ENCODE assay signal across 1 cellular context in genomic region chr20:33561981-33562601, GRCh38.
A peak's percentile ranks its signal among the peaks of the same experiment; 100 is the strongest.
TF ChIP-seq lines count a peak whose summit lies in the region.

No MANE protein-coding gene starts in this region.

TF ChIP-seq in HepG2, 621 proteins besides CTCF, POLR2A, EP300 and RAD21 (continued from another document and continues in another):
- TF ChIP-seq GFI1 (CRISPR knock-in tag; IDR thresholded peaks at IDR 0.05; ENCODE audit: borderline replicate concordance), result peak; percentile 24; the same call in 1 of the 2 replicates
- TF ChIP-seq HMG20A (CRISPR knock-in tag; IDR thresholded peaks at IDR 0.05; ENCODE audit: borderline replicate concordance), result peak; percentile 14; the same call in 1 of the 2 replicates
- TF ChIP-seq RNF2 (conservative IDR thresholded peaks at IDR 0.05; ENCODE audit: low read depth), result no peak
- TF ChIP-seq ADNP (CRISPR knock-in tag; IDR thresholded peaks at IDR 0.05), result no peak
- TF ChIP-seq ZNF703 (CRISPR knock-in tag; IDR thresholded peaks at IDR 0.05; ENCODE audit: borderline replicate concordance), result no peak
- TF ChIP-seq ERF (CRISPR knock-in tag; IDR thresholded peaks at IDR 0.05), result peak; percentile 78; the same call in 1 of the 2 replicates
- TF ChIP-seq ZBTB14 (CRISPR knock-in tag; IDR thresholded peaks at IDR 0.05), result no peak
- TF ChIP-seq E2F1 (CRISPR knock-in tag; IDR thresholded peaks at IDR 0.05), result no peak
- peak; percentile 81 for TF ChIP-seq ZKSCAN8 (CRISPR knock-in tag; IDR thresholded peaks at IDR 0.05; ENCODE audit: borderline replicate concordance)
- TF ChIP-seq ZNF670 (CRISPR knock-in tag; IDR thresholded peaks at IDR 0.05; ENCODE audit: borderline replicate concordance), result no peak
- TF ChIP-seq NONO (IDR thresholded peaks at IDR 0.05), result no peak
- TF ChIP-seq NONO (CRISPR knock-in tag; conservative IDR thresholded peaks at IDR 0.05), result peak; percentile 58
- no peak for TF ChIP-seq ZNF740 (CRISPR knock-in tag; IDR thresholded peaks at IDR 0.05)
- TF ChIP-seq ZNF652 (CRISPR knock-in tag; IDR thresholded peaks at IDR 0.05; ENCODE audit: borderline replicate concordance, low read depth), result peak; percentile 85
- no peak for TF ChIP-seq HINFP (CRISPR knock-in tag; IDR thresholded peaks at IDR 0.05; ENCODE audit: low read depth)
- 0 out of 2 replicates have a peak, but pooled peaks have one; percentile 29 for TF ChIP-seq ZSCAN9 (CRISPR knock-in tag; IDR thresholded peaks at IDR 0.05; ENCODE audit: borderline replicate concordance)
- TF ChIP-seq RFXANK (CRISPR knock-in tag; IDR thresholded peaks at IDR 0.05), result 0 out of 2 replicates have a peak, but pooled peaks have one; percentile 41
- TF ChIP-seq XBP1 (CRISPR knock-in tag; IDR thresholded peaks at IDR 0.05), result no peak
- TF ChIP-seq TEAD2 (CRISPR knock-in tag; IDR thresholded peaks at IDR 0.05), result no peak
- peak; percentile 89 for TF ChIP-seq GATAD2A (CRISPR knock-in tag; IDR thresholded peaks at IDR 0.05)
- TF ChIP-seq ETS1 (CRISPR knock-in tag; IDR thresholded peaks at IDR 0.05), result no peak
- TF ChIP-seq KLF15 (CRISPR knock-in tag; IDR thresholded peaks at IDR 0.05; ENCODE audit: borderline replicate concordance), result no peak
- TF ChIP-seq PRPF4 (IDR thresholded peaks at IDR 0.05; ENCODE audit: low read depth, low read length, poor library complexity, severe bottlenecking), result no peak
- TF ChIP-seq DRAP1 (CRISPR knock-in tag; IDR thresholded peaks at IDR 0.05), result 0 out of 2 replicates have a peak, but pooled peaks have one; percentile 41
- TF ChIP-seq ARID4A (CRISPR knock-in tag; IDR thresholded peaks at IDR 0.05; ENCODE audit: borderline replicate concordance), result peak; percentile 11; the same call in 1 of the 2 replicates
- no peak for TF ChIP-seq BCL3 (CRISPR knock-in tag; IDR thresholded peaks at IDR 0.05)
- TF ChIP-seq ZNF75D (CRISPR knock-in tag; IDR thresholded peaks at IDR 0.05; ENCODE audit: borderline replicate concordance), result no peak
- TF ChIP-seq FOXP4 (CRISPR knock-in tag; IDR thresholded peaks at IDR 0.05), result peak; percentile 83
- TF ChIP-seq TEAD3 (CRISPR knock-in tag; optimal IDR thresholded peaks at IDR 0.05; ENCODE audit: borderline replicate concordance), result peak; percentile 68
- TF ChIP-seq NFYB (CRISPR knock-in tag; IDR thresholded peaks at IDR 0.05), result peak; percentile 54; the same call in 1 of the 2 replicates
- TF ChIP-seq ZNF746 (CRISPR knock-in tag; IDR thresholded peaks at IDR 0.05), result peak; percentile 50; the same call in 1 of the 2 replicates
- no peak for TF ChIP-seq ZNF567 (CRISPR knock-in tag; IDR thresholded peaks at IDR 0.05; ENCODE audit: borderline replicate concordance)
- no peak for TF ChIP-seq SSRP1 (CRISPR knock-in tag; IDR thresholded peaks at IDR 0.05)
- no peak for TF ChIP-seq SIN3B (IDR thresholded peaks at IDR 0.05; ENCODE audit: low read length)
- peak; percentile 59; the same call in 1 of the 2 replicates for TF ChIP-seq FOXP1 (IDR thresholded peaks at IDR 0.05)
- peak; percentile 86 for TF ChIP-seq FOXP1 (CRISPR knock-in tag; IDR thresholded peaks at IDR 0.05)
- TF ChIP-seq RARA (CRISPR knock-in tag; IDR thresholded peaks at IDR 0.05), result peak; percentile 33; the same call in 1 of the 2 replicates
- TF ChIP-seq NBN (conservative IDR thresholded peaks at IDR 0.05), result no peak
- TF ChIP-seq MLX (CRISPR knock-in tag; IDR thresholded peaks at IDR 0.05), result no peak; the same call in 1 of the 2 replicates
- no peak for TF ChIP-seq ZFAT (CRISPR knock-in tag; conservative IDR thresholded peaks at IDR 0.05)
- TF ChIP-seq BCL6 (CRISPR knock-in tag; IDR thresholded peaks at IDR 0.05), result 0 out of 2 replicates have a peak, but pooled peaks have one; percentile 38
- TF ChIP-seq ZNF18 (CRISPR knock-in tag; IDR thresholded peaks at IDR 0.05; ENCODE audit: insufficient replicate concordance), result no peak
- TF ChIP-seq ZNF672 (CRISPR knock-in tag; IDR thresholded peaks at IDR 0.05), result no peak
- TF ChIP-seq ZFP62 (CRISPR knock-in tag; IDR thresholded peaks at IDR 0.05), result no peak
- TF ChIP-seq DPF2 (CRISPR knock-in tag; IDR thresholded peaks at IDR 0.05; ENCODE audit: borderline replicate concordance, low read depth), result peak; percentile 28; the same call in 1 of the 2 replicates
- TF ChIP-seq HOXA7 (CRISPR knock-in tag; IDR thresholded peaks at IDR 0.05), result no peak
- peak; percentile 57; the same call in 1 of the 2 replicates for TF ChIP-seq TARDBP (CRISPR knock-in tag; IDR thresholded peaks at IDR 0.05)
- TF ChIP-seq ZNF747 (CRISPR knock-in tag; IDR thresholded peaks at IDR 0.05; ENCODE audit: borderline replicate concordance), result no peak
- no peak for TF ChIP-seq ZNF841 (CRISPR knock-in tag; IDR thresholded peaks at IDR 0.05; ENCODE audit: borderline replicate concordance)
- no peak for TF ChIP-seq ZMAT3 (CRISPR knock-in tag; conservative IDR thresholded peaks at IDR 0.05)
- 0 out of 2 replicates have a peak, but pooled peaks have one; percentile 39 for TF ChIP-seq HDAC1 (CRISPR knock-in tag; IDR thresholded peaks at IDR 0.05)
- no peak for TF ChIP-seq IRX3 (CRISPR knock-in tag; IDR thresholded peaks at IDR 0.05; ENCODE audit: borderline replicate concordance, low read depth)
- TF ChIP-seq ZNF225 (CRISPR knock-in tag; IDR thresholded peaks at IDR 0.05), result no peak
- no peak for TF ChIP-seq ZNF713 (CRISPR knock-in tag; IDR thresholded peaks at IDR 0.05)
- TF ChIP-seq ARHGAP35 (CRISPR knock-in tag; IDR thresholded peaks at IDR 0.05; ENCODE audit: borderline replicate concordance), result no peak
- TF ChIP-seq MIER3 (CRISPR knock-in tag; IDR thresholded peaks at IDR 0.05; ENCODE audit: borderline replicate concordance), result peak; percentile 84; the same call in 1 of the 2 replicates
- peak; percentile 99 for TF ChIP-seq FOXA3 (CRISPR knock-in tag; IDR thresholded peaks at IDR 0.05)
